9 cellular contexts compared by ENCODE assay signal in the genomic region with DNA sequence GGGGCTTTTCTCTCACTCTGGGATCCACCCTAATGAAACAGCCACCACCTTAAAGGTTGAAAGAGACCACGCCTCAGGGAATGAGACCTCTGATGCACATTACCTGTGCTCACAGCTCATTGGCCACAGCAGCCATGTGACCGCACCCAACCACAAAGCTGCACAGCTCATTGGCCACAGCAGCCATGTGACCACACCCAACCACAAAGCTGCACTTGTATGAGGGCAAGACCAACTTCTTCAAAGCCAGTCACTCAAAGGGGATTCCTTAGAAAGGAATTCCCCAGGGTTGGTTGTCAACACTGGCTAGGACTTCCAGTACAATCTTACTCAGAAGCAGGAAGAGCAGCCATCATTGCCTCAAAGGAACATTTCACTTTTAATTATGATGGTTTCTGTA. TPM values are rescaled to one million over a fixed set of nuclear protein-coding genes. Genes with fewer than 3 reads are reported as not detected.
DNase-seq lines count a peak whose midpoint lies in the region; ATAC-seq, FAIRE-seq and TF ChIP-seq lines count a peak whose summit lies in the region.
"Had no signal": no experiment of that assay in that cellular context is flagged by ENCODE, and none has a peak within 500 bp of the region (broad histone marks: within the 10 kb centered on the region; RNA-seq: fewer than 3 reads in every experiment).

No MANE protein-coding gene starts in this region.

- no TSS peak for BruUV-seq in GM12878 (replicated peaks; lab: Mats Ljungman, UMichigan)

- in situ Hi-C loops in GM12878 (cut with MboI), result no loop called here

- ATAC-seq in GM19023 (IDR thresholded peaks at IDR 0.05; ENCODE audit: unreplicated experiment) (peak; percentile 66), GM12878 (peak; percentile 100), HG03196 (IDR thresholded peaks at IDR 0.05; ENCODE audit: unreplicated experiment) (no peak), lower lobe of right lung (no peak)

- H3K4me1 ChIP-seq in GM12878 (ENCODE audit: control insufficient read depth, insufficient read depth, low read length) (no peaks in the 10 kb centered on the region), lower lobe of right lung (no peaks in the 10 kb centered on the region)

- TF ChIP-seq CTCF in GM12878 (IDR thresholded peaks at IDR 0.05 in 2 of 3, conservative IDR thresholded peaks at IDR 0.05 in 1 of 3; ENCODE audit: control insufficient read depth in 2 of 3, extremely low read depth in 1 of 3, insufficient read depth in 1 of 3, low read depth in 3 of 3, low read length in 3 of 3) (no peak), lower lobe of right lung (IDR thresholded peaks at IDR 0.05) (no peak)

- H3K4me2 ChIP-seq in GM12878 (ENCODE audit: control insufficient read depth, insufficient read depth), result no peak overlapping the region

- SMC1A ChIA-PET in GM12878 (lab: Charles Lee; ENCODE audit: uncharacterized antibody, unreplicated experiment), result interaction anchor here (1.0 kb wide), 1 partner anchor 14 kb away, joined by 3 read pairs; no protein-coding TSS in a partner anchor

- H3K27me3 ChIP-seq in GM12878 (replicated peaks in 1 of 2; ENCODE audit: control insufficient read depth in 2 of 2, insufficient read depth in 2 of 2, low read length in 1 of 2), result no peaks in the 10 kb centered on the region
- H3K27me3 ChIP-seq in lower lobe of right lung (ENCODE audit: low read depth), result no peaks in the 10 kb centered on the region

- H2AFZ ChIP-seq in GM12878 (ENCODE audit: control insufficient read depth, low read depth, low read length), result no peak overlapping the region

- DNase-seq in SW480 (ENCODE audit: low spot score) (peak; percentile 61), GM12878 (ENCODE audit: low read depth, low spot score) (peak; percentile 83), lower lobe of right lung (no peak), NCI-H526 (lab: John Stamatoyannopoulos, UW) (no peak)
- peak; percentile 20 for DNase-seq in stimulated activated CD8-positive, alpha-beta memory T cell treated with anti-CD3 and anti-CD28 coated beads, Interleukin-7, amount 100 ng/mL, for 24 hours (ENCODE audit: low read depth)
- DNase-seq: NCI-H187, RPMI8226 had no signal

- H3K36me3 ChIP-seq in GM12878 (ENCODE audit: control insufficient read depth in 2 of 2, insufficient read depth in 2 of 2, low read length in 1 of 2), result no peaks in the 10 kb centered on the region
- H3K36me3 ChIP-seq in lower lobe of right lung, result no peaks in the 10 kb centered on the region

- CTCF ChIA-PET in GM12878 (lab: Yijun Ruan, JAX), result no interaction called here

- TF ChIP-seq RAD21 in GM12878 (IDR thresholded peaks at IDR 0.05; ENCODE audit: insufficient read depth, low read depth, low read length), result no peak

- H3K9me3 ChIP-seq in GM12878 (replicated peaks; ENCODE audit: control insufficient read depth, insufficient read depth, low read length), result peaks cover 5% of the 10 kb centered on the region; the same call in 2 of the 3 replicates
- H3K9me3 ChIP-seq in lower lobe of right lung, result peaks cover 8% of the 10 kb centered on the region

- no peak for TF ChIP-seq EP300 in GM12878 (IDR thresholded peaks at IDR 0.05; ENCODE audit: borderline replicate concordance in 1 of 2, control insufficient read depth in 1 of 2, low read depth in 2 of 2, low read length in 2 of 2)

- no peak for TF ChIP-seq POLR2A in GM12878 (IDR thresholded peaks at IDR 0.05; ENCODE audit: low read depth, low read length)

- H3K4me3 ChIP-seq in GM12878 (no peak overlapping the region), lower lobe of right lung (no peak overlapping the region)

- intact Hi-C loops in GM12878 (cut with micrococcal nuclease; ENCODE audit: unreplicated experiment) (no loop called here), lower lobe of right lung (cut with DNase I) (no loop called here)

- POLR2A ChIA-PET in GM12878 (lab: Charles Lee), result no interaction called here

- no peaks in the 10 kb centered on the region for H4K20me1 ChIP-seq in GM12878 (ENCODE audit: control insufficient read depth, insufficient read depth)

- 8% methylated on average over 2 of the region's 2 CpGs for WGBS in GM12878 (ENCODE audit: insufficient coverage, insufficient replicate concordance, low lambda C conversion rate, missing lambda C conversion rate)

- no peak overlapping the region for H3K9ac ChIP-seq in GM12878 (ENCODE audit: control insufficient read depth, insufficient read depth, low read length)

- no peak overlapping the region for H3K27ac ChIP-seq in GM12878 (ENCODE audit: control insufficient read depth, insufficient read depth)
- no peak overlapping the region for H3K27ac ChIP-seq in lower lobe of right lung

- RAD21 ChIA-PET in GM12878 (lab: Charles Lee; ENCODE audit: unreplicated experiment), result no interaction called here

- no peaks in the 10 kb centered on the region for H3K79me2 ChIP-seq in GM12878 (ENCODE audit: control insufficient read depth, insufficient read depth, low read length)

- peak; percentile 92 for FAIRE-seq in GM12878 (lab: Jason Lieb, UNC)

TF ChIP-seq in GM12878, 131 proteins besides CTCF, POLR2A, EP300 and RAD21 (continues in another document):
- peak; percentile 64; the same call in 1 of the 2 replicates for TF ChIP-seq TCF7 (IDR thresholded peaks at IDR 0.05; ENCODE audit: borderline replicate concordance)
- TF ChIP-seq SP1 (IDR thresholded peaks at IDR 0.05; ENCODE audit: low read depth, low read length), result peak; percentile 39
- TF ChIP-seq EED (IDR thresholded peaks at IDR 0.05; ENCODE audit: low read depth), result peak; percentile 57; the same call in 1 of the 2 replicates
- TF ChIP-seq RUNX3 (IDR thresholded peaks at IDR 0.05; ENCODE audit: low read length), result peak; percentile 98
- TF ChIP-seq KAT2A (conservative IDR thresholded peaks at IDR 0.05; ENCODE audit: control insufficient read depth, low read depth, low read length), result no peak
- TF ChIP-seq, protein P1, sequence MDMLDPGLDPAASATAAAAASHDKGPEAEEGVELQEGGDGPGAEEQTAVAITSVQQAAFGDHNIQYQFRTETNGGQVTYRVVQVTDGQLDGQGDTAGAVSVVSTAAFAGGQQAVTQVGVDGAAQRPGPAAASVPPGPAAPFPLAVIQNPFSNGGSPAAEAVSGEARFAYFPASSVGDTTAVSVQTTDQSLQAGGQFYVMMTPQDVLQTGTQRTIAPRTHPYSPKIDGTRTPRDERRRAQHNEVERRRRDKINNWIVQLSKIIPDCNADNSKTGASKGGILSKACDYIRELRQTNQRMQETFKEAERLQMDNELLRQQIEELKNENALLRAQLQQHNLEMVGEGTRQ (IDR thresholded peaks at IDR 0.05; ENCODE audit: borderline replicate concordance, low read depth, low read length), result peak; percentile 92
- peak; percentile 92 for TF ChIP-seq CBFB (IDR thresholded peaks at IDR 0.05; ENCODE audit: low read depth)
- TF ChIP-seq FOS (IDR thresholded peaks at IDR 0.05; ENCODE audit: borderline replicate concordance, extremely low read depth, insufficient read length), result peak; percentile 36
- TF ChIP-seq IKZF1 (conservative IDR thresholded peaks at IDR 0.05), result peak; percentile 26; the same call in 1 of the 2 replicates
- TF ChIP-seq, protein P2, sequence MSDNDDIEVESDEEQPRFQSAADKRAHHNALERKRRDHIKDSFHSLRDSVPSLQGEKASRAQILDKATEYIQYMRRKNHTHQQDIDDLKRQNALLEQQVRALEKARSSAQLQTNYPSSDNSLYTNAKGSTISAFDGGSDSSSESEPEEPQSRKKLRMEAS (IDR thresholded peaks at IDR 0.05; ENCODE audit: low read depth, low read length), result peak; percentile 15; the same call in 1 of the 2 replicates
- TF ChIP-seq, protein P3, sequence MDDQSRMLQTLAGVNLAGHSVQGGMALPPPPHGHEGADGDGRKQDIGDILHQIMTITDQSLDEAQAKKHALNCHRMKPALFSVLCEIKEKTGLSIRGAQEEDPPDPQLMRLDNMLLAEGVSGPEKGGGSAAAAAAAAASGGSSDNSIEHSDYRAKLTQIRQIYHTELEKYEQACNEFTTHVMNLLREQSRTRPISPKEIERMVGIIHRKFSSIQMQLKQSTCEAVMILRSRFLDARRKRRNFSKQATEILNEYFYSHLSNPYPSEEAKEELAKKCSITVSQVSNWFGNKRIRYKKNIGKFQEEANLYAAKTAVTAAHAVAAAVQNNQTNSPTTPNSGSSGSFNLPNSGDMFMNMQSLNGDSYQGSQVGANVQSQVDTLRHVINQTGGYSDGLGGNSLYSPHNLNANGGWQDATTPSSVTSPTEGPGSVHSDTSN (IDR thresholded peaks at IDR 0.05; ENCODE audit: insufficient replicate concordance, low read depth, low read length), result peak; percentile 39
- TF ChIP-seq, protein P4, sequence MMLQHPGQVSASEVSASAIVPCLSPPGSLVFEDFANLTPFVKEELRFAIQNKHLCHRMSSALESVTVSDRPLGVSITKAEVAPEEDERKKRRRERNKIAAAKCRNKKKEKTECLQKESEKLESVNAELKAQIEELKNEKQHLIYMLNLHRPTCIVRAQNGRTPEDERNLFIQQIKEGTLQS (IDR thresholded peaks at IDR 0.05; ENCODE audit: borderline replicate concordance, extremely low read depth, low read depth, low read length), result peak; percentile 78
- TF ChIP-seq POU2F2 (IDR thresholded peaks at IDR 0.05; ENCODE audit: borderline replicate concordance, low read depth, low read length), result no peak

RNA-seq across cellular contexts. Expression of a gene that starts 43.6 kb away (rescaled TPM):
- total RNA-seq in GM12878 (2013; cell fraction: nucleolus; rRNA removed), result 4.5 and 5.1 TPM in 2 replicates
- total RNA-seq in GM12878 (2014; rRNA removed) (0.11 and 0.22 TPM in 2 replicates), GM12878 (2014; rRNA removed; fragmentation: Illumina TruSeq; extraction: Trizol) (0.36 and 0.51 TPM in 2 replicates), GM12878 (2021) (0.28 TPM in 1 of 2 replicates, not detected in the other), lower lobe of right lung (12.8 TPM)
- 0.42 TPM for polyA plus RNA-seq in GM12878 (2011; ENCODE audit: low read depth)
- polyA plus RNA-seq in GM12878 (2011; rRNA removed) (0.45 and 0.53 TPM in 2 replicates), GM12878 (2014; fragmentation: Illumina TruSeq; extraction: Trizol) (0.24 and 0.32 TPM in 2 replicates), GM12878 (2014; fragmentation: Nextera tagmentation; extraction: Ambion mirVana) (under 1 TPM; 0.10 to 0.18 TPM), GM12878 (2014; rRNA removed) (0.08 and 0.29 TPM in 2 replicates), GM12878 (2016; fragmentation: Nextera tagmentation; extraction: Ambion mirVana) (under 1 TPM in 1 of 2 experiments, not detected in 1; 0.20 TPM)
- polyA plus RNA-seq in GM12878 (2011; cell fraction: cytosol; rRNA removed), result 0.38 and 0.57 TPM in 2 replicates
- polyA plus RNA-seq in GM12878 (2011; cell fraction: nucleus; rRNA removed), result 0.61 and 0.78 TPM in 2 replicates
- polyA plus RNA-seq in GM12878 (2012), result 0.76 and 0.88 TPM in 2 replicates
- 0.51 and 0.77 TPM in 2 replicates for polyA minus RNA-seq in GM12878 (2011; rRNA and poly(A)+ RNA removed)
- not detected in 2 replicates for polyA minus RNA-seq in GM12878 (2011; cell fraction: cytosol; rRNA and poly(A)+ RNA removed)
- polyA minus RNA-seq in GM12878 (2011; cell fraction: nucleus; rRNA and poly(A)+ RNA removed), result 0.24 TPM in 1 of 2 replicates, not detected in the other

Comparison
In these comparisons a context has a peak if more than half of its experiments do, and no peak if none do; other contexts are left out.
1. ATAC-seq: peak in GM19023 (single experiment) and GM12878 (single experiment); none in HG03196 (single experiment) and lower lobe of right lung (0 of 2).
2. DNase-seq: peak in SW480 (single experiment), GM12878 (single experiment) and stimulated activated CD8-positive, alpha-beta memory T cell treated with anti-CD3 and anti-CD28 coated beads, Interleukin-7, amount 100 ng/mL, for 24 hours (single experiment); none in lower lobe of right lung (single experiment) and NCI-H526 (0 of 2).